Comparison of ENCODE assay signal across 8 cellular contexts in the genomic region with DNA sequence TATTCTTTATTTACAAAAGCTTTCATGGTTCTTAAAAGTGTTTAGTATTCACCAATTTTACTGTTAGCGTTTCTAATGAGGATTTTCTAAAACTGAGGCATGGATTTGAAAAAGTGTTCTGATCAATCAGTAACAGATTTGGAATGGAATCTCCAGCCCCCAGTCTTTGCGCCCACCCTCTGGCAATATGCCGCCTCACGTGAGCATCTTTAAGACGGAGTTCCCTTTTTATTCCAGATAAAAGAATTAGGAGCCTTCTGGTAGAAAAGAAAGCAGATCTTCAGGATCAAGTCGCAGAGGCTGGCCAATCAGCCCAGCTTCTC. TPM values are rescaled to one million over a fixed set of nuclear protein-coding genes. Genes with fewer than 3 reads are reported as not detected.
DNase-seq lines count a peak whose midpoint lies in the region; ATAC-seq, FAIRE-seq and TF ChIP-seq lines count a peak whose summit lies in the region.

No MANE protein-coding gene starts in this region.

- in situ Hi-C loops in KBM-7 (cut with MboI; ENCODE audit: low pct_unique_long_range_greater_than_20kb, low sequenced_read_pairs): no loop called here

- peaks cover 4% of the 10 kb centered on the region for H3K27me3 Mint-ChIP-seq in nephron progenitor cell (ENCODE audit: low read depth, poor library complexity)

- H3K9me3 ChIP-seq in BE2C: no peaks in the 10 kb centered on the region
- no peaks in the 10 kb centered on the region for H3K9me3 ChIP-seq in ectodermal cell (ENCODE audit: control insufficient read depth, low read length)

- peaks cover 60% of the 10 kb centered on the region for H3K4me1 Mint-ChIP-seq in nephron progenitor cell

- H3K36me3 ChIP-seq in BE2C (no peaks in the 10 kb centered on the region), ectodermal cell (ENCODE audit: control insufficient read depth, insufficient read depth, low read length) (no peaks in the 10 kb centered on the region)

- TF ChIP-seq CTCF in BE2C (IDR thresholded peaks at IDR 0.05; ENCODE audit: low read depth, low read length) (no peak), nephron progenitor cell (IDR thresholded peaks at IDR 0.05) (no peak)

- H3K9me3 Mint-ChIP-seq in nephron progenitor cell: no peaks in the 10 kb centered on the region

- H3K36me3 Mint-ChIP-seq in nephron progenitor cell (ENCODE audit: low read depth): peaks cover 13% of the 10 kb centered on the region

- H3K4me3 Mint-ChIP-seq in nephron progenitor cell: peak overlapping the region; percentile 92

- ATAC-seq in GM18867 (IDR thresholded peaks at IDR 0.05; ENCODE audit: unreplicated experiment) (no peak), HG02852 (IDR thresholded peaks at IDR 0.05; ENCODE audit: unreplicated experiment) (no peak)

- H3K27me3 ChIP-seq in BE2C: no peaks in the 10 kb centered on the region
- peaks cover 10% of the 10 kb centered on the region for H3K27me3 ChIP-seq in ectodermal cell (ENCODE audit: control insufficient read depth, insufficient read depth, low read length, poor library complexity, severe bottlenecking)

- H3K27ac Mint-ChIP-seq in nephron progenitor cell: no peak overlapping the region

- no peak for DNase-seq in BE2C
- DNase-seq in KBM-7: peak; percentile 25
- DNase-seq in nephron progenitor cell: no peak
- DNase-seq in RCC 7860 (ENCODE audit: low spot score): no peak
- no peak for DNase-seq in NCI-H1105 (lab: John Stamatoyannopoulos, UW)

- FAIRE-seq in RCC 7860 (lab: Jason Lieb, UNC): no peak

- H3K27ac ChIP-seq in ectodermal cell (ENCODE audit: insufficient read depth, low read depth, low read length, poor library complexity, severe bottlenecking): no peak overlapping the region

- H3K4me1 ChIP-seq in BE2C: no peaks in the 10 kb centered on the region
- H3K4me1 ChIP-seq in ectodermal cell (ENCODE audit: control insufficient read depth, insufficient read depth, low read length): peaks cover 9% of the 10 kb centered on the region

- H3K4me3 ChIP-seq in BE2C (ENCODE audit: low read depth, low read length) (peak overlapping the region; percentile 84), ectodermal cell (ENCODE audit: insufficient read depth, low read depth, low read length) (peak overlapping the region; percentile 93)

- 28 to 31% methylated on average over 6 of the region's 6 CpGs for WGBS in ectodermal cell, 2 experiments

RNA-seq across cellular contexts. Expression of a gene that starts 1.1 kb away (rescaled TPM):
- 6.8 TPM for polyA plus RNA-seq in BE2C (2012; ENCODE audit: insufficient read depth, insufficient read length, low read depth)
- polyA plus RNA-seq in ectodermal cell (2013, experiment 1 of 4): 34.5 TPM
- 40.3 TPM for polyA plus RNA-seq in ectodermal cell (2013, experiment 2 of 4)
- polyA plus RNA-seq in ectodermal cell (2013, experiment 3 of 4): 25.6 TPM
- polyA plus RNA-seq in ectodermal cell (2013, experiment 4 of 4): 27.9 TPM

RNA-seq across cellular contexts. Expression of a gene that starts 1.8 kb away (rescaled TPM):
- polyA plus RNA-seq in BE2C (2012; ENCODE audit: insufficient read depth, insufficient read length, low read depth): 6.0 TPM
- 22.3 TPM for polyA plus RNA-seq in ectodermal cell (2013, experiment 1 of 4)
- 18.6 TPM for polyA plus RNA-seq in ectodermal cell (2013, experiment 2 of 4)
- 14.3 TPM for polyA plus RNA-seq in ectodermal cell (2013, experiment 3 of 4)
- 16.6 TPM for polyA plus RNA-seq in ectodermal cell (2013, experiment 4 of 4)
